Comparison of ENCODE assay signal across 19 cellular contexts in the genomic region with DNA sequence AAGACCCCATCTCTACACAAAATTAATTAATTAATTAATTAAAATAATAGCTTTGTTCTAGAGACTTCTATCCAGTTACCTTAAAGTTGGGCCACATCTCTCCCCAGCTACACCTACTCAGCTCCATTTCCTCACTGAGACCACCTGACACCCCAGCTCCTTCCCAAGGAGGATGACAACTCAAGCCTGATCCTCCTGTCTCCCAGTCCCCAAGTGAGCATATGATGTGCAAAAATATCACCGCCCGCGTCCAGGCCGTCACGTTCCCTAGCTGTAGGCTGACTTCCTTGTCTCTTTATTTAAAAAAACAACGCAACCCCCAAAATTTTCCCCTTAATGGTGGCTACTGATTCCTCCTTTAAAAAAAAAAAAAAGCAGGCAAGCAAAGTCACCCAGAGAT.
DNase-seq lines count a peak whose midpoint lies in the region; ATAC-seq lines count a peak whose summit lies in the region.
"Had no signal": no experiment of that assay in that cellular context is flagged by ENCODE, and none has a peak within 500 bp of the region (broad histone marks: within the 10 kb centered on the region; RNA-seq: fewer than 3 reads in every experiment).

No MANE protein-coding gene starts in this region.

- peak overlapping the region; percentile 7 for H3K27ac Mint-ChIP-seq in stimulated activated naive B cell treated with anti-CD40 and anti-IgM and Interleukin-4, amounts not matched to agents 10 μg/mL and 1 μg/mL and 100 μg/mL, for 72 hours
- H3K27ac Mint-ChIP-seq: B cell, GM23338, IgD-negative memory B cell had no signal

- H4K20me1 ChIP-seq in BLaER1 treated with 17β-estradiol and CSF1 and Interleukin-3, amounts not matched to agents 10 nM and 100 nM: peaks cover 0 to 99% (median 70%) of the 10 kb centered on the region in 11 experiments; a peak in 15 of 22 replicates

- peak overlapping the region; percentile 82 to 99 (median 93); a peak in 17 of 22 replicates for H3K4me2 ChIP-seq in BLaER1 treated with 17β-estradiol and CSF1 and Interleukin-3, amounts not matched to agents 10 nM and 100 nM
- H3K4me2 ChIP-seq: GM23338 had no signal

- peaks cover 13 to 17% of the 10 kb centered on the region in 2 donors for H3K36me3 Mint-ChIP-seq in stimulated activated naive B cell treated with anti-CD40 and anti-IgM and Interleukin-4, amounts not matched to agents 10 μg/mL and 1 μg/mL and 100 μg/mL, for 72 hours
- H3K36me3 Mint-ChIP-seq: CD4-positive, alpha-beta memory T cell; IgD-negative memory B cell had no signal

- H3K4me3 ChIP-seq in BLaER1 treated with 17β-estradiol and CSF1 and Interleukin-3, amounts not matched to agents 10 nM and 100 nM: no peak overlapping the region
- H3K4me3 ChIP-seq: GM23338 had no signal

- H3K4me1 Mint-ChIP-seq in stimulated activated naive B cell treated with anti-CD40 and anti-IgM and Interleukin-4, amounts not matched to agents 10 μg/mL and 1 μg/mL and 100 μg/mL, for 72 hours: peaks cover 11 to 46% of the 10 kb centered on the region in 2 donors
- H3K4me1 Mint-ChIP-seq: CD4-positive, alpha-beta memory T cell; IgD-negative memory B cell had no signal

- H3K27ac ChIP-seq in BLaER1 treated with 17β-estradiol and CSF1 and Interleukin-3, amounts not matched to agents 10 nM and 100 nM: peak overlapping the region in 9 of 11 experiments; percentile 48 to 99 (median 68); a peak in 14 of 22 replicates
- peak overlapping the region; percentile 93 for H3K27ac ChIP-seq in caudate nucleus (ENCODE audit: low read depth, low read length)
- H3K27ac ChIP-seq in layer of hippocampus (ENCODE audit: low read depth, low read length): peak overlapping the region; percentile 56
- H3K27ac ChIP-seq: C4-2B had no signal

- no peaks in the 10 kb centered on the region for H3K27me3 ChIP-seq in BLaER1 treated with 17β-estradiol and CSF1 and Interleukin-3, amounts not matched to agents 10 nM and 100 nM
- H3K27me3 ChIP-seq in layer of hippocampus (ENCODE audit: control insufficient read depth, insufficient read depth, low read length): no peaks in the 10 kb centered on the region

- H3K9me3 ChIP-seq in BLaER1 treated with 17β-estradiol and CSF1 and Interleukin-3, amounts not matched to agents 10 nM and 100 nM (replicated peaks in 1 of 11): peaks cover 0 to 4% (median 0%) of the 10 kb centered on the region in 11 experiments; a peak in 1 of 22 replicates

- ATAC-seq in stimulated activated naive B cell treated with anti-CD40 and anti-IgM and Interleukin-4, amounts not matched to agents 10 μg/mL and 1 μg/mL and 100 μg/mL, for 72 hours (replicated peaks): no peak
- ATAC-seq in HG02973 (IDR thresholded peaks at IDR 0.05; ENCODE audit: unreplicated experiment) (no peak), HG02798 (IDR thresholded peaks at IDR 0.05; ENCODE audit: poor library complexity, unreplicated experiment) (no peak)
- ATAC-seq: HepG2 had no signal

- peaks cover 84 to 100% (median 100%) of the 10 kb centered on the region in 10 experiments for H3K4me1 ChIP-seq in BLaER1 treated with 17β-estradiol and CSF1 and Interleukin-3, amounts not matched to agents 10 nM and 100 nM

- DNase-seq in caudate nucleus (lab: John Stamatoyannopoulos, UW) (peak in 13 of 61 donors; percentile 15 to 67 (median 27)), OCI-M2 (lab: John Stamatoyannopoulos, UW; ENCODE audit: unreplicated experiment) (no peak)
- no peak for DNase-seq in stimulated activated naive B cell treated with anti-CD40 and anti-IgM and Interleukin-4, amounts not matched to agents 10 μg/mL and 1 μg/mL and 100 μg/mL, for 72 hours
- no peak for DNase-seq in stimulated activated CD4-positive, alpha-beta T cell treated with anti-CD3 and anti-CD28 coated beads, Interleukin-12 subunit alpha, Interleukin-12 subunit beta, amount 100 ng/mL, for 4 hours
- DNase-seq: 8988T; CD4-positive, alpha-beta memory T cell; DMS153; DMS79 treated with DMSO at 0.1 percent for 48 hours; GF-D8; HCEC 1CT had no signal

- no peaks in the 10 kb centered on the region for H3K9me3 Mint-ChIP-seq in stimulated activated naive B cell treated with anti-CD40 and anti-IgM and Interleukin-4, amounts not matched to agents 10 μg/mL and 1 μg/mL and 100 μg/mL, for 72 hours
- H3K9me3 Mint-ChIP-seq: CD4-positive, alpha-beta memory T cell; GM23338; IgD-negative memory B cell had no signal

- H3K36me3 ChIP-seq in BLaER1 treated with 17β-estradiol and CSF1 and Interleukin-3, amounts not matched to agents 10 nM and 100 nM: peaks cover 44 to 100% (median 87%) of the 10 kb centered on the region in 11 experiments

- H3K9ac ChIP-seq in BLaER1 treated with 17β-estradiol and CSF1 and Interleukin-3, amounts not matched to agents 10 nM and 100 nM: peak overlapping the region in 9 of 11 experiments; percentile 28 to 67 (median 55); a peak in 7 of 22 replicates

- H3K27me3 Mint-ChIP-seq in stimulated activated naive B cell treated with anti-CD40 and anti-IgM and Interleukin-4, amounts not matched to agents 10 μg/mL and 1 μg/mL and 100 μg/mL, for 72 hours: no peaks in the 10 kb centered on the region
- H3K27me3 Mint-ChIP-seq: B cell had no signal

- H3K4me3 Mint-ChIP-seq in stimulated activated naive B cell treated with anti-CD40 and anti-IgM and Interleukin-4, amounts not matched to agents 10 μg/mL and 1 μg/mL and 100 μg/mL, for 72 hours: no peak overlapping the region
- H3K4me3 Mint-ChIP-seq: B cell; CD4-positive, alpha-beta memory T cell; GM23338; IgD-negative memory B cell had no signal
